ENCODE assay signal across 11 cellular contexts in genomic region chr3:15294914-15295313, GRCh38. TPM values are rescaled to one million over a fixed set of nuclear protein-coding genes. Genes with fewer than 3 reads are reported as not detected.
DNase-seq lines count a peak whose midpoint lies in the region; ATAC-seq, FAIRE-seq and TF ChIP-seq lines count a peak whose summit lies in the region.
"Had no signal": no experiment of that assay in that cellular context is flagged by ENCODE, and none has a peak within 500 bp of the region (broad histone marks: within the 10 kb centered on the region; RNA-seq: fewer than 3 reads in every experiment).

No MANE protein-coding gene starts in this region.

- DNase-seq in NOMO-1 (lab: John Stamatoyannopoulos, UW; ENCODE audit: unreplicated experiment in 2 of 2): peak; percentile 51 to 68
- DNase-seq in endothelial cell of umbilical vein (ENCODE audit: low read depth, low spot score): no peak
- DNase-seq in SJCRH30: no peak
- no peak for DNase-seq in activated effector memory CD4-positive, alpha-beta T cell treated with Interleukin-2 at 50 U/mL for 16 hours
- DNase-seq in GDM1 (lab: John Stamatoyannopoulos, UW): no peak
- DNase-seq: activated gamma-delta T cell, H7, T1000 had no signal

- H3K9me3 Mint-ChIP-seq in activated T-helper 17 cell treated with anti-CD3 and anti-CD28 coated beads, Interleukin-2, amount 50 U/mL, for 72 hours: no peaks in the 10 kb centered on the region

- POLR2A ChIA-PET in endothelial cell of umbilical vein (lab: Charles Lee): interaction anchor here (0.6 to 1.2 kb wide), 2 partner anchors 13 to 25 kb away, joined by 3 to 5 read pairs; no protein-coding TSS in a partner anchor

- peaks cover 53 to 100% (median 88%) of the 10 kb centered on the region in 10 experiments for H3K4me1 ChIP-seq in BLaER1 treated with 17β-estradiol and CSF1 and Interleukin-3, amounts not matched to agents 10 nM and 100 nM
- peaks cover 65% of the 10 kb centered on the region for H3K4me1 ChIP-seq in endothelial cell of umbilical vein (ENCODE audit: control insufficient read depth, extremely low read depth, insufficient read depth, low read length)
- peaks cover 95 to 100% of the 10 kb centered on the region in 2 experiments for H3K4me1 ChIP-seq in neutrophil (ENCODE audit: control insufficient read depth in 1 of 2, insufficient read depth in 1 of 2, low read depth in 1 of 2, low read length in 1 of 2)
- peaks cover 23% of the 10 kb centered on the region for H3K4me1 ChIP-seq in SJCRH30

- no TSS peak for BruUV-seq in endothelial cell of umbilical vein (replicated peaks; lab: Mats Ljungman, UMichigan)

- H3K4me2 ChIP-seq in BLaER1 treated with 17β-estradiol and CSF1 and Interleukin-3, amounts not matched to agents 10 nM and 100 nM: peak overlapping the region in 10 of 11 experiments; percentile 1 to 98 (median 88); a peak in 18 of 22 replicates
- H3K4me2 ChIP-seq in endothelial cell of umbilical vein (ENCODE audit: insufficient read depth, low read length): peak overlapping the region; percentile 52

- peak overlapping the region in 6 of 11 experiments; percentile 2 to 65 (median 43); a peak in 10 of 22 replicates for H3K9ac ChIP-seq in BLaER1 treated with 17β-estradiol and CSF1 and Interleukin-3, amounts not matched to agents 10 nM and 100 nM
- H3K9ac ChIP-seq in endothelial cell of umbilical vein (replicated peaks; ENCODE audit: extremely low read depth, insufficient read depth, low read length): peak overlapping the region; percentile 63

- ATAC-seq in activated T-helper 17 cell treated with anti-CD3 and anti-CD28 coated beads, Interleukin-2, amount 50 U/mL, for 72 hours (replicated peaks): no peak

- no peak for TF ChIP-seq POLR2A in endothelial cell of umbilical vein (IDR thresholded peaks at IDR 0.05; ENCODE audit: low read depth, low read length)

- TF ChIP-seq CTCF in endothelial cell of umbilical vein (IDR thresholded peaks at IDR 0.05; ENCODE audit: extremely low read depth in 1 of 2, insufficient read depth in 1 of 2, low read depth in 1 of 2, low read length in 2 of 2) (no peak), neutrophil (IDR thresholded peaks at IDR 0.05) (no peak)

- H3K36me3 Mint-ChIP-seq in activated T-helper 17 cell treated with anti-CD3 and anti-CD28 coated beads, Interleukin-2, amount 50 U/mL, for 72 hours (ENCODE audit: low read depth): peaks cover 26% of the 10 kb centered on the region

- H3K27me3 Mint-ChIP-seq in activated T-helper 17 cell treated with anti-CD3 and anti-CD28 coated beads, Interleukin-2, amount 50 U/mL, for 72 hours: no peaks in the 10 kb centered on the region

- dilution Hi-C loops in endothelial cell of umbilical vein (cut with MboI; ENCODE audit: extremely low pct_ligation_motif_present, low sequenced_read_pairs): no loop called here

- H3K27ac Mint-ChIP-seq in activated T-helper 17 cell treated with anti-CD3 and anti-CD28 coated beads, Interleukin-2, amount 50 U/mL, for 72 hours: no peak overlapping the region

- no peak for FAIRE-seq in endothelial cell of umbilical vein (lab: Jason Lieb, UNC)

- H3K27ac ChIP-seq in BLaER1 treated with 17β-estradiol and CSF1 and Interleukin-3, amounts not matched to agents 10 nM and 100 nM: peak overlapping the region in 10 of 11 experiments; percentile 26 to 87 (median 72); a peak in 20 of 22 replicates
- H3K27ac ChIP-seq in endothelial cell of umbilical vein (ENCODE audit: insufficient read depth, low read depth, low read length) (peak overlapping the region; percentile 86), neutrophil (peak overlapping the region; percentile 93), SJCRH30 (no peak overlapping the region)

- H3K36me3 ChIP-seq in BLaER1 treated with 17β-estradiol and CSF1 and Interleukin-3, amounts not matched to agents 10 nM and 100 nM: peaks cover 0 to 12% (median 0%) of the 10 kb centered on the region in 11 experiments; a peak in 2 of 22 replicates
- H3K36me3 ChIP-seq in endothelial cell of umbilical vein (ENCODE audit: control insufficient read depth in 2 of 2, extremely low read depth in 1 of 2, insufficient read depth in 2 of 2, low read length in 2 of 2) (peaks cover 0 to 2% of the 10 kb centered on the region in 2 experiments), neutrophil (no peaks in the 10 kb centered on the region), SJCRH30 (no peaks in the 10 kb centered on the region)

- peaks cover 0 to 19% (median 0%) of the 10 kb centered on the region in 11 experiments; a peak in 7 of 22 replicates for H3K9me3 ChIP-seq in BLaER1 treated with 17β-estradiol and CSF1 and Interleukin-3, amounts not matched to agents 10 nM and 100 nM (replicated peaks in 1 of 11)
- H3K9me3 ChIP-seq in endothelial cell of umbilical vein (replicated peaks; ENCODE audit: control insufficient read depth, insufficient read depth, low read length): no peaks in the 10 kb centered on the region
- no peaks in the 10 kb centered on the region for H3K9me3 ChIP-seq in neutrophil
- H3K9me3 ChIP-seq in SJCRH30 (replicated peaks): no peaks in the 10 kb centered on the region

- CTCF ChIA-PET in endothelial cell of umbilical vein (lab: Charles Lee): interaction anchor here (0.8 to 2.4 kb wide), 13 partner anchors 10 to 110 kb away, joined by 3 to 20 read pairs (median 8); partner anchors contain the start of gene SH3BP5

- peaks cover 39% of the 10 kb centered on the region for H3K4me1 Mint-ChIP-seq in activated T-helper 17 cell treated with anti-CD3 and anti-CD28 coated beads, Interleukin-2, amount 50 U/mL, for 72 hours

- no peak overlapping the region for H3K4me3 Mint-ChIP-seq in activated T-helper 17 cell treated with anti-CD3 and anti-CD28 coated beads, Interleukin-2, amount 50 U/mL, for 72 hours

- H2AFZ ChIP-seq in endothelial cell of umbilical vein (ENCODE audit: low read depth, low read length): no peak overlapping the region

- H4K20me1 ChIP-seq in BLaER1 treated with 17β-estradiol and CSF1 and Interleukin-3, amounts not matched to agents 10 nM and 100 nM: no peaks in the 10 kb centered on the region
- no peaks in the 10 kb centered on the region for H4K20me1 ChIP-seq in endothelial cell of umbilical vein (replicated peaks; ENCODE audit: control insufficient read depth, extremely low read depth, insufficient read depth, low read length)

- H3K79me2 ChIP-seq in endothelial cell of umbilical vein (ENCODE audit: control insufficient read depth, insufficient read depth, low read length): peaks cover 66% of the 10 kb centered on the region

- H3K9me1 ChIP-seq in endothelial cell of umbilical vein (replicated peaks; ENCODE audit: control insufficient read depth, extremely low read depth, insufficient read depth, low read length): no peaks in the 10 kb centered on the region

- intact Hi-C loops in endothelial cell of umbilical vein (cut with micrococcal nuclease): loop anchor here (1.0 to 10.0 kb wide), 4 partner anchors 26 to 340 kb away; no protein-coding TSS in a partner anchor

- peak overlapping the region in 1 of 10 experiments; percentile 17; a peak in 1 of 20 replicates for H3K4me3 ChIP-seq in BLaER1 treated with 17β-estradiol and CSF1 and Interleukin-3, amounts not matched to agents 10 nM and 100 nM
- no peak overlapping the region for H3K4me3 ChIP-seq in endothelial cell of umbilical vein (replicated peaks in 1 of 3; ENCODE audit: insufficient read depth in 1 of 3, low read depth in 1 of 3, low read length in 3 of 3)
- H3K4me3 ChIP-seq in neutrophil (ENCODE audit: low read depth in 1 of 2, low read length in 1 of 2): peak overlapping the region; percentile 49 to 58
- no peak overlapping the region for H3K4me3 ChIP-seq in SJCRH30

- no peaks in the 10 kb centered on the region for H3K27me3 ChIP-seq in BLaER1 treated with 17β-estradiol and CSF1 and Interleukin-3, amounts not matched to agents 10 nM and 100 nM
- H3K27me3 ChIP-seq in endothelial cell of umbilical vein (ENCODE audit: control insufficient read depth in 2 of 2, insufficient read depth in 2 of 2, low read length in 2 of 2): no peaks in the 10 kb centered on the region
- H3K27me3 ChIP-seq in neutrophil: no peaks in the 10 kb centered on the region
- no peaks in the 10 kb centered on the region for H3K27me3 ChIP-seq in SJCRH30

TF ChIP-seq in endothelial cell of umbilical vein, 7 proteins besides CTCF, POLR2A, EP300 and RAD21:
- TF ChIP-seq FOS (IDR thresholded peaks at IDR 0.05; ENCODE audit: borderline replicate concordance, insufficient read depth, low read length) (no peak), MAX (IDR thresholded peaks at IDR 0.05; ENCODE audit: insufficient read depth, insufficient read length) (no peak), POLR2AphosphoS5 (IDR thresholded peaks at IDR 0.05; ENCODE audit: insufficient read depth, low read depth, low read length) (no peak), GATA2 (IDR thresholded peaks at IDR 0.05; ENCODE audit: insufficient read depth, insufficient read length, low read depth, low read length) (no peak), EZH2 (IDR thresholded peaks at IDR 0.05; ENCODE audit: borderline replicate concordance, low read depth, low read length, severe bottlenecking) (no peak), JUN (IDR thresholded peaks at IDR 0.05; ENCODE audit: borderline replicate concordance, insufficient read depth, insufficient read length, low read depth) (no peak), MYC (IDR thresholded peaks at IDR 0.05; ENCODE audit: low read depth, low read length) (no peak)

RNA-seq across cellular contexts. Expression of gene SH3BP5, which starts 37.5 kb away (rescaled TPM):
- total RNA-seq in endothelial cell of umbilical vein: 64.8 and 76.3 TPM in 2 replicates
- polyA plus RNA-seq in endothelial cell of umbilical vein: 25.0 and 35.3 TPM in 2 replicates
- 51.1 and 55.7 TPM in 2 replicates for polyA plus RNA-seq in endothelial cell of umbilical vein (2011; cell fraction: cytosol; rRNA removed)
- polyA plus RNA-seq in endothelial cell of umbilical vein (2011; cell fraction: nucleus; rRNA removed): 58.2 and 66.7 TPM in 2 replicates
- polyA plus RNA-seq in endothelial cell of umbilical vein (2012): 44.3 and 58.3 TPM in 2 replicates
- polyA minus RNA-seq in endothelial cell of umbilical vein: 32.9 and 34.3 TPM in 2 replicates
- 20.3 TPM for polyA minus RNA-seq in endothelial cell of umbilical vein (2011; cell fraction: cytosol; rRNA and poly(A)+ RNA removed)
- 15.8 and 20.4 TPM in 2 replicates for polyA minus RNA-seq in endothelial cell of umbilical vein (2011; cell fraction: nucleus; rRNA and poly(A)+ RNA removed)
- 8.1 and 8.5 TPM in 2 replicates for total RNA-seq in SJCRH30 (2014; rRNA removed; shearing (Covaris generic))
- 10 to 100 TPM; 20.2 to 24.6 TPM for total RNA-seq in activated T-helper 17 cell treated with anti-CD3 and anti-CD28 coated beads, Interleukin-2, amount 50 U/mL, for 72 hours

Comparison
In these comparisons a context has a peak if more than half of its experiments do, and no peak if none do; other contexts are left out.
1. H3K4me3 ChIP-seq: peak in neutrophil (2 of 2); none in endothelial cell of umbilical vein (0 of 3) and SJCRH30 (single experiment).
2. DNase-seq: peak in NOMO-1 (2 of 2); none in endothelial cell of umbilical vein (single experiment), SJCRH30 (0 of 2), activated effector memory CD4-positive, alpha-beta T cell treated with Interleukin-2 at 50 U/mL for 16 hours (single experiment) and GDM1 (single experiment).